ENCODE assay signal across 12 cellular contexts in genomic region chr10:79072994-79073654, GRCh38. TPM values are rescaled to one million over a fixed set of nuclear protein-coding genes. Genes with fewer than 3 reads are reported as not detected.
A peak's percentile ranks its signal among the peaks of the same experiment; 100 is the strongest.
DNase-seq lines count a peak whose midpoint lies in the region; ATAC-seq and TF ChIP-seq lines count a peak whose summit lies in the region.
"Had no signal": no experiment of that assay in that cellular context is flagged by ENCODE, and none has a peak within 500 bp of the region (broad histone marks: within the 10 kb centered on the region; RNA-seq: fewer than 3 reads in every experiment).

No MANE protein-coding gene starts in this region.

- peak overlapping the region; percentile 99 for H3K27ac ChIP-seq in left ventricle myocardium inferior (replicated peaks)
- H3K27ac ChIP-seq in duodenal mucosa (ENCODE audit: low read depth, low read length): peak overlapping the region; percentile 37

- DNase-seq in left ventricle myocardium inferior (no peak), Right ventricle myocardium superior (no peak), mucosa of gallbladder (ENCODE audit: low spot score) (no peak)
- no peak for DNase-seq in natural killer cell treated with Interleukin-12 subunit alpha and Interleukin-12 subunit beta and Interleukin-15 and Interleukin-18, amount 100 ng/mL, for 72 hours (ENCODE audit: low spot score)
- DNase-seq: activated gamma-delta T cell, BE2C, NCI-H510A treated with DMSO at 0.1 percent for 48 hours had no signal

- H3K9ac ChIP-seq in duodenal mucosa (ENCODE audit: low read depth in 1 of 2, low read length in 2 of 2): peak overlapping the region; percentile 27 to 69

- H3K4me1 ChIP-seq in left ventricle myocardium inferior: peaks cover 92% of the 10 kb centered on the region
- H3K4me1 ChIP-seq in duodenal mucosa (ENCODE audit: control insufficient read depth in 1 of 2, insufficient read depth in 2 of 2, low read length in 2 of 2): peaks cover 63 to 73% of the 10 kb centered on the region in 2 donors

- H3K27me3 ChIP-seq in left ventricle myocardium inferior (ENCODE audit: low read depth): no peaks in the 10 kb centered on the region
- H3K27me3 ChIP-seq in duodenal mucosa (ENCODE audit: control insufficient read depth in 1 of 2, insufficient read depth in 2 of 2, low read length in 2 of 2): no peaks in the 10 kb centered on the region
- H3K27me3 ChIP-seq: BE2C had no signal

- H3K9me3 ChIP-seq in left ventricle myocardium inferior (replicated peaks) (no peaks in the 10 kb centered on the region), duodenal mucosa (ENCODE audit: control insufficient read depth in 1 of 2, low read length in 2 of 2) (no peaks in the 10 kb centered on the region)
- H3K9me3 ChIP-seq: BE2C had no signal

- no peaks in the 10 kb centered on the region for H3K27me3 Mint-ChIP-seq in nephron (ENCODE audit: low read depth)
- no peaks in the 10 kb centered on the region for H3K27me3 Mint-ChIP-seq in natural killer cell treated with Interleukin-12 subunit alpha and Interleukin-12 subunit beta and Interleukin-15 and Interleukin-18, amount 100 ng/mL, for 72 hours

- intact Hi-C loops in left ventricle myocardium inferior (cut with micrococcal nuclease): loop anchor here (5.0 kb wide), 1 partner anchor 74 kb away; no protein-coding TSS in a partner anchor
- intact Hi-C loops in Right ventricle myocardium superior (cut with DNase I): loop anchor here (5.0 kb wide), 1 partner anchor 74 kb away; no protein-coding TSS in a partner anchor

- peaks cover 63% of the 10 kb centered on the region for H3K4me1 Mint-ChIP-seq in nephron
- H3K4me1 Mint-ChIP-seq in natural killer cell treated with Interleukin-12 subunit alpha and Interleukin-12 subunit beta and Interleukin-15 and Interleukin-18, amount 100 ng/mL, for 72 hours (ENCODE audit: low read depth in 2 of 2): peaks cover 20 to 29% of the 10 kb centered on the region in 2 donors

- no peak for TF ChIP-seq CTCF in left ventricle myocardium inferior (IDR thresholded peaks at IDR 0.05; ENCODE audit: borderline replicate concordance)
- no peak for TF ChIP-seq CTCF in nephron (IDR thresholded peaks at IDR 0.05; ENCODE audit: unreplicated experiment in 3 of 3)

- peak overlapping the region; percentile 95 to 98 (median 96) for H3K27ac Mint-ChIP-seq in nephron
- H3K27ac Mint-ChIP-seq in natural killer cell treated with Interleukin-12 subunit alpha and Interleukin-12 subunit beta and Interleukin-15 and Interleukin-18, amount 100 ng/mL, for 72 hours: no peak overlapping the region
- H3K27ac Mint-ChIP-seq: stimulated activated naive CD8-positive, alpha-beta T cell treated with anti-CD3 and anti-CD28 coated beads, Interleukin-15, Interleukin-2, amounts not matched to agents 100 ng/mL and 50 ng/mL, for 24 hours had no signal

- H3K36me3 Mint-ChIP-seq in nephron (ENCODE audit: low read depth): no peaks in the 10 kb centered on the region
- no peaks in the 10 kb centered on the region for H3K36me3 Mint-ChIP-seq in natural killer cell treated with Interleukin-12 subunit alpha and Interleukin-12 subunit beta and Interleukin-15 and Interleukin-18, amount 100 ng/mL, for 72 hours

- H3K9me3 Mint-ChIP-seq in nephron: no peaks in the 10 kb centered on the region
- no peaks in the 10 kb centered on the region for H3K9me3 Mint-ChIP-seq in natural killer cell treated with Interleukin-12 subunit alpha and Interleukin-12 subunit beta and Interleukin-15 and Interleukin-18, amount 100 ng/mL, for 72 hours
- H3K9me3 Mint-ChIP-seq: stimulated activated naive CD8-positive, alpha-beta T cell treated with anti-CD3 and anti-CD28 coated beads, Interleukin-15, Interleukin-2, amounts not matched to agents 100 ng/mL and 50 ng/mL, for 24 hours had no signal

- ATAC-seq in Right ventricle myocardium superior (ENCODE audit: poor library complexity): no peak
- no peak for ATAC-seq in natural killer cell treated with Interleukin-12 subunit alpha and Interleukin-12 subunit beta and Interleukin-15 and Interleukin-18, amount 100 ng/mL, for 72 hours
- ATAC-seq in HG03039 (IDR thresholded peaks at IDR 0.05; ENCODE audit: unreplicated experiment): no peak
- no peak for ATAC-seq in GM19023 (IDR thresholded peaks at IDR 0.05; ENCODE audit: unreplicated experiment)

- peak overlapping the region; percentile 95 to 99 (median 99) for H3K4me3 Mint-ChIP-seq in nephron
- no peak overlapping the region for H3K4me3 Mint-ChIP-seq in natural killer cell treated with Interleukin-12 subunit alpha and Interleukin-12 subunit beta and Interleukin-15 and Interleukin-18, amount 100 ng/mL, for 72 hours
- H3K4me3 Mint-ChIP-seq: stimulated activated naive CD8-positive, alpha-beta T cell treated with anti-CD3 and anti-CD28 coated beads, Interleukin-15, Interleukin-2, amounts not matched to agents 100 ng/mL and 50 ng/mL, for 24 hours had no signal

- H3K36me3 ChIP-seq in left ventricle myocardium inferior (no peaks in the 10 kb centered on the region), duodenal mucosa (ENCODE audit: control insufficient read depth in 1 of 2, insufficient read depth in 2 of 2, low read length in 2 of 2) (no peaks in the 10 kb centered on the region)

- H3K4me3 ChIP-seq in left ventricle myocardium inferior (peak overlapping the region; percentile 89), duodenal mucosa (ENCODE audit: low read depth in 1 of 2, low read length in 2 of 2) (peak overlapping the region; percentile 34 to 53)

RNA-seq across cellular contexts. Expression of gene ZMIZ1, which starts 4.4 kb away (rescaled TPM):
- 55.9 TPM for total RNA-seq in left ventricle myocardium inferior
- total RNA-seq in Right ventricle myocardium superior: 44.8 TPM
- 107 TPM for total RNA-seq in mucosa of gallbladder
- total RNA-seq in natural killer cell treated with Interleukin-12 subunit alpha and Interleukin-12 subunit beta and Interleukin-15 and Interleukin-18, amount 100 ng/mL, for 72 hours: 10 to 100 TPM; 49.7 to 54.4 TPM

Comparison
In these comparisons a context has a peak if more than half of its experiments do, and no peak if none do; other contexts are left out.
1. H3K27ac Mint-ChIP-seq: peak in nephron (3 of 3); none in natural killer cell treated with Interleukin-12 subunit alpha and Interleukin-12 subunit beta and Interleukin-15 and Interleukin-18, amount 100 ng/mL, for 72 hours (0 of 2).